In genomic region chr15:62301993-62302665, GRCh38 we compare ENCODE assay signal across 21 cellular contexts.
DNase-seq lines count a peak whose midpoint lies in the region; ATAC-seq, FAIRE-seq and TF ChIP-seq lines count a peak whose summit lies in the region.
"Had no signal": no experiment of that assay in that cellular context is flagged by ENCODE, and none has a peak within 500 bp of the region (broad histone marks: within the 10 kb centered on the region; RNA-seq: fewer than 3 reads in every experiment).

No MANE protein-coding gene starts in this region.

- ATAC-seq in body of pancreas = peak; percentile 86
- ATAC-seq: activated CD8-positive, alpha-beta T cell treated with anti-CD3 and anti-CD28 coated beads for 36 hours; stimulated activated naive CD8-positive, alpha-beta T cell treated with anti-CD3 and anti-CD28 coated beads, Interleukin-15, amount 100 ng/mL, for 72 hours; T-helper 17 cell had no signal

- H3K9me3 ChIP-seq in body of pancreas (no peaks in the 10 kb centered on the region), subcutaneous abdominal adipose tissue (ENCODE audit: control insufficient read depth in 5 of 5, low read length in 5 of 5) (no peaks in the 10 kb centered on the region)
- H3K9me3 ChIP-seq: vagina had no signal

- WGBS in body of pancreas, 2 donors = 21 to 37% methylated on average over 3 of the region's 3 CpGs

- DNase-seq in GM04503 (ENCODE audit: low read depth) = peak; percentile 26
- DNase-seq in body of pancreas = peak; percentile 57 to 70 (median 66)
- DNase-seq in ecto neural progenitor cell (ENCODE audit: low spot score) = no peak
- no peak for DNase-seq in GM10266 (ENCODE audit: extremely low spot score)
- no peak for DNase-seq in GM19238 (ENCODE audit: insufficient read length, low spot score)
- DNase-seq: activated CD4-positive, CD25-positive, alpha-beta regulatory T cell; activated CD8-positive, alpha-beta T cell treated with anti-CD3 and anti-CD28 coated beads for 36 hours; activated T-cell treated with anti-CD3 and anti-CD28 coated beads, Interleukin-2, amount 50 U/mL, for 48 hours; dorsolateral prefrontal cortex; erythroblast; Kasumi-1; NCI-H1092 treated with DMSO at 0.1 percent for 48 hours; NCI-H2081 treated with DMSO at 0.1 percent for 48 hours; NCI-H510A treated with DMSO at 0.1 percent for 48 hours; stimulated activated naive CD8-positive, alpha-beta T cell treated with anti-CD3 and anti-CD28 coated beads, Interleukin-15, amount 100 ng/mL, for 72 hours; T-helper 17 cell had no signal

- peak overlapping the region in 3 of 4 donors; percentile 27 to 58 (median 50) for H3K27ac ChIP-seq in body of pancreas
- H3K27ac ChIP-seq in subcutaneous abdominal adipose tissue (ENCODE audit: low read depth, low read length) = peak overlapping the region; percentile 38
- H3K27ac ChIP-seq: dorsolateral prefrontal cortex, vagina had no signal

- H3K4me1 ChIP-seq in body of pancreas (peaks cover 29% of the 10 kb centered on the region), subcutaneous abdominal adipose tissue (ENCODE audit: control insufficient read depth in 5 of 5, insufficient read depth in 5 of 5, low read length in 5 of 5) (peaks cover 0 to 35% (median 29%) of the 10 kb centered on the region in 5 donors)

- H3K36me3 ChIP-seq in body of pancreas (replicated peaks in 1 of 2; ENCODE audit: insufficient read depth in 1 of 2, low read depth in 2 of 2) (no peaks in the 10 kb centered on the region), subcutaneous abdominal adipose tissue (ENCODE audit: control insufficient read depth in 5 of 5, insufficient read depth in 5 of 5, low read length in 5 of 5) (no peaks in the 10 kb centered on the region)
- H3K36me3 ChIP-seq: vagina had no signal

- no peak for TF ChIP-seq CTCF in body of pancreas (IDR thresholded peaks at IDR 0.05)
- TF ChIP-seq CTCF in GM10266 (IDR thresholded peaks at IDR 0.05; ENCODE audit: control insufficient read depth, insufficient read depth, low read depth, missing control alignments) = no peak

- intact Hi-C loops in body of pancreas (cut with DNase I) = no loop called here

- no peaks in the 10 kb centered on the region for H3K27me3 ChIP-seq in body of pancreas
- H3K27me3 ChIP-seq in subcutaneous abdominal adipose tissue (ENCODE audit: control insufficient read depth in 5 of 5, insufficient read depth in 4 of 5, low read length in 5 of 5) = no peaks in the 10 kb centered on the region
- H3K27me3 ChIP-seq: vagina had no signal

- H3K4me3 ChIP-seq in body of pancreas (no peak overlapping the region), subcutaneous abdominal adipose tissue (ENCODE audit: low read depth in 1 of 5, low read length in 5 of 5) (peak overlapping the region; percentile 18 to 70 (median 46))
- H3K4me3 ChIP-seq: dorsolateral prefrontal cortex, vagina had no signal

- FAIRE-seq in islet of Langerhans (lab: Jason Lieb, UNC) = peak; percentile 17
- FAIRE-seq: D721Med, GM12891 had no signal

- H3K9ac ChIP-seq in subcutaneous abdominal adipose tissue (ENCODE audit: low read length in 5 of 5) = peak overlapping the region in 3 of 5 donors; percentile 30 to 63 (median 61)

- peak in 2 of 3 donors; percentile 20 to 29 for TF ChIP-seq POLR2A in body of pancreas (IDR thresholded peaks at IDR 0.05)

Comparison
In these comparisons a context has a peak if more than half of its experiments do, and no peak if none do; other contexts are left out.
1. DNase-seq: peak in GM04503 (single experiment) and body of pancreas (4 of 4); none in ecto neural progenitor cell (single experiment), GM10266 (single experiment) and GM19238 (single experiment).
2. H3K4me3 ChIP-seq: peak in subcutaneous abdominal adipose tissue (5 of 5); none in body of pancreas (0 of 2).